In genomic region chr3:73413619-73414018, GRCh38 we compare ENCODE assay signal across 17 cellular contexts.
A peak's percentile ranks its signal among the peaks of the same experiment; 100 is the strongest.
DNase-seq lines count a peak whose midpoint lies in the region; ATAC-seq and TF ChIP-seq lines count a peak whose summit lies in the region.
"Had no signal": no experiment of that assay in that cellular context is flagged by ENCODE, and none has a peak within 500 bp of the region (broad histone marks: within the 10 kb centered on the region; RNA-seq: fewer than 3 reads in every experiment).

No MANE protein-coding gene starts in this region.

- 91% methylated on average over 9 of the region's 9 CpGs for WGBS in right cardiac atrium
- 55 to 57% methylated on average over 9 of the region's 9 CpGs for WGBS in body of pancreas, 2 donors
- 92% methylated on average over 8 of the region's 9 CpGs for WGBS in mesenchymal stem cell
- WGBS in trophoblast cell (ENCODE audit: extremely low coverage, insufficient coverage, insufficient read length): no CpG with 5 or more reads among the region's 9 CpGs

- H3K4ac ChIP-seq in mesenchymal stem cell (ENCODE audit: low read depth in 1 of 2, low read length in 2 of 2): no peak overlapping the region
- no peak overlapping the region for H3K4ac ChIP-seq in trophoblast cell (ENCODE audit: low read depth, low read length)

- no peak for DNase-seq in Right ventricle myocardium inferior (ENCODE audit: missing footprints)
- no peak for DNase-seq in right cardiac atrium
- peak; percentile 33 to 54 (median 48) for DNase-seq in body of pancreas
- no peak for DNase-seq in mesenchymal stem cell
- DNase-seq in trophoblast cell: no peak
- no peak for DNase-seq in SJCRH30
- DNase-seq: CD8-positive, alpha-beta T cell; COR-L47; DMS153; DMS79 treated with DMSO at 0.1 percent for 48 hours; EL; HCEC 1CT; HFFc6 had no signal

- H3K9ac ChIP-seq in mesenchymal stem cell (ENCODE audit: low read length): no peak overlapping the region
- no peak overlapping the region for H3K9ac ChIP-seq in trophoblast cell (ENCODE audit: low read length)

- H3K18ac ChIP-seq in mesenchymal stem cell (ENCODE audit: low read depth in 1 of 2, low read length in 2 of 2) (no peak overlapping the region), trophoblast cell (ENCODE audit: low read length) (peak overlapping the region; percentile 53)

- H2AFZ ChIP-seq in mesenchymal stem cell (ENCODE audit: low read depth, low read length): no peak overlapping the region
- no peak overlapping the region for H2AFZ ChIP-seq in trophoblast cell (ENCODE audit: insufficient read depth, low read length, poor library complexity)

- no peaks in the 10 kb centered on the region for H3K9me3 ChIP-seq in right cardiac atrium (ENCODE audit: control insufficient read depth, low read length)
- no peaks in the 10 kb centered on the region for H3K9me3 ChIP-seq in body of pancreas
- no peaks in the 10 kb centered on the region for H3K9me3 ChIP-seq in mesenchymal stem cell (ENCODE audit: control insufficient read depth, low read length)
- peaks cover 2% of the 10 kb centered on the region for H3K9me3 ChIP-seq in trophoblast cell (ENCODE audit: insufficient read depth, low read depth, low read length)
- no peaks in the 10 kb centered on the region for H3K9me3 ChIP-seq in SJCRH30 (replicated peaks)

- no peak overlapping the region for H2BK120ac ChIP-seq in mesenchymal stem cell (ENCODE audit: low read depth, low read length)
- no peak overlapping the region for H2BK120ac ChIP-seq in trophoblast cell (ENCODE audit: insufficient read depth, low read length, poor library complexity)

- no peak overlapping the region for H3K23ac ChIP-seq in mesenchymal stem cell (ENCODE audit: low read length in 2 of 2)
- H3K23ac ChIP-seq in trophoblast cell (ENCODE audit: low read length): no peak overlapping the region

- TF ChIP-seq POLR2A in body of pancreas (IDR thresholded peaks at IDR 0.05): no peak

- ATAC-seq in Right ventricle myocardium inferior: peak; percentile 30
- no peak for ATAC-seq in right cardiac atrium
- peak; percentile 40 for ATAC-seq in body of pancreas
- no peak for ATAC-seq in GM18502 (IDR thresholded peaks at IDR 0.05; ENCODE audit: poor library complexity, unreplicated experiment)
- ATAC-seq in GM18873 (IDR thresholded peaks at IDR 0.05; ENCODE audit: low FRiP score, unreplicated experiment): no peak
- ATAC-seq: CD8-positive, alpha-beta T cell had no signal

- no peak overlapping the region for H3K14ac ChIP-seq in mesenchymal stem cell (ENCODE audit: low read length in 2 of 2)
- no peak overlapping the region for H3K14ac ChIP-seq in trophoblast cell (ENCODE audit: low read length)

- H2BK12ac ChIP-seq in mesenchymal stem cell (ENCODE audit: low read length in 2 of 2) (no peak overlapping the region), trophoblast cell (ENCODE audit: low read length) (no peak overlapping the region)

- H4K91ac ChIP-seq in mesenchymal stem cell (ENCODE audit: low read length): peak overlapping the region; percentile 39
- no peak overlapping the region for H4K91ac ChIP-seq in trophoblast cell (ENCODE audit: low read depth, low read length)

- H4K12ac ChIP-seq in trophoblast cell (ENCODE audit: low read depth, low read length): no peak overlapping the region

- H2BK5ac ChIP-seq in mesenchymal stem cell (ENCODE audit: low read depth, low read length, poor library complexity, severe bottlenecking): no peak overlapping the region
- H2BK5ac ChIP-seq in trophoblast cell (ENCODE audit: low read depth, low read length, poor library complexity): no peak overlapping the region

- TF ChIP-seq CTCF in body of pancreas (IDR thresholded peaks at IDR 0.05): no peak

- H2BK15ac ChIP-seq in mesenchymal stem cell (ENCODE audit: low read depth, poor library complexity, severe bottlenecking): no peak overlapping the region

- H4K8ac ChIP-seq in mesenchymal stem cell (ENCODE audit: low read length) (no peak overlapping the region), trophoblast cell (ENCODE audit: low read depth, low read length) (no peak overlapping the region)

- H3K27ac ChIP-seq in right cardiac atrium (ENCODE audit: low read length) (no peak overlapping the region), body of pancreas (no peak overlapping the region), mesenchymal stem cell (ENCODE audit: low read length, poor library complexity, severe bottlenecking) (no peak overlapping the region), trophoblast cell (ENCODE audit: low read depth, low read length) (no peak overlapping the region), SJCRH30 (no peak overlapping the region)
- H3K27ac ChIP-seq: 22Rv1, HL-60 had no signal

- no peaks in the 10 kb centered on the region for H3K79me2 ChIP-seq in trophoblast cell (ENCODE audit: control insufficient read depth, insufficient read depth, low read length, poor library complexity)

- H3K36me3 ChIP-seq in body of pancreas (replicated peaks in 1 of 2; ENCODE audit: insufficient read depth in 1 of 2, low read depth in 2 of 2) (no peaks in the 10 kb centered on the region), mesenchymal stem cell (ENCODE audit: control insufficient read depth in 1 of 2, insufficient read depth in 2 of 2, low read depth in 1 of 2, low read length in 2 of 2) (peaks cover 0 to 26% of the 10 kb centered on the region in 2 experiments), trophoblast cell (ENCODE audit: control insufficient read depth in 1 of 2, insufficient read depth in 2 of 2, low read length in 2 of 2) (peaks cover 3 to 4% of the 10 kb centered on the region in 2 experiments), SJCRH30 (peaks cover 2% of the 10 kb centered on the region; the same call in 1 of the 2 replicates)

- H2AK5ac ChIP-seq in mesenchymal stem cell (ENCODE audit: low read length, severe bottlenecking) (no peak overlapping the region), trophoblast cell (ENCODE audit: low read length) (no peak overlapping the region)

- H3K79me1 ChIP-seq in mesenchymal stem cell (replicated peaks; ENCODE audit: low read length, poor library complexity, severe bottlenecking) (no peaks in the 10 kb centered on the region), trophoblast cell (ENCODE audit: low read length) (no peaks in the 10 kb centered on the region)

- H3K4me3 ChIP-seq in right cardiac atrium (ENCODE audit: low read length) (no peak overlapping the region), body of pancreas (no peak overlapping the region), mesenchymal stem cell (ENCODE audit: insufficient read depth in 1 of 2, low read depth in 1 of 2, low read length in 2 of 2) (no peak overlapping the region), trophoblast cell (ENCODE audit: low read depth, low read length) (no peak overlapping the region), SJCRH30 (no peak overlapping the region)

- intact Hi-C loops in Right ventricle myocardium inferior (cut with DNase I): no loop called here
- intact Hi-C loops in right cardiac atrium (cut with DNase I): no loop called here
- intact Hi-C loops in body of pancreas (cut with DNase I): no loop called here

- H3K27me3 ChIP-seq in right cardiac atrium (ENCODE audit: control insufficient read depth, insufficient read depth) (no peaks in the 10 kb centered on the region), body of pancreas (no peaks in the 10 kb centered on the region), mesenchymal stem cell (ENCODE audit: control insufficient read depth in 1 of 2, insufficient read depth in 1 of 2, low read length in 2 of 2) (peaks cover 0 to 3% of the 10 kb centered on the region in 2 experiments), trophoblast cell (ENCODE audit: insufficient read depth, low read length) (no peaks in the 10 kb centered on the region), SJCRH30 (no peaks in the 10 kb centered on the region)

- peaks cover 3% of the 10 kb centered on the region for H3K4me1 ChIP-seq in right cardiac atrium (ENCODE audit: control insufficient read depth, insufficient read depth, low read length)
- H3K4me1 ChIP-seq in body of pancreas: peaks cover 7% of the 10 kb centered on the region
- no peaks in the 10 kb centered on the region for H3K4me1 ChIP-seq in mesenchymal stem cell (ENCODE audit: control insufficient read depth, insufficient read depth, low read depth, low read length)
- H3K4me1 ChIP-seq in trophoblast cell (ENCODE audit: control insufficient read depth in 1 of 2, insufficient read depth in 2 of 2, low read length in 2 of 2): no peaks in the 10 kb centered on the region
- H3K4me1 ChIP-seq in SJCRH30: no peaks in the 10 kb centered on the region

- H3K4me2 ChIP-seq in mesenchymal stem cell (ENCODE audit: low read length, poor library complexity, severe bottlenecking) (no peak overlapping the region), trophoblast cell (ENCODE audit: low read length) (no peak overlapping the region)

Comparison
In these comparisons a context has a peak if more than half of its experiments do, and no peak if none do; other contexts are left out.
1. ATAC-seq: peak in Right ventricle myocardium inferior (single experiment) and body of pancreas (single experiment); none in right cardiac atrium (0 of 2), GM18502 (single experiment) and GM18873 (single experiment).
2. DNase-seq: peak in body of pancreas (4 of 4); none in Right ventricle myocardium inferior (single experiment), right cardiac atrium (0 of 3), mesenchymal stem cell (single experiment), trophoblast cell (0 of 2) and SJCRH30 (0 of 2).